ENCODE assay signal across 22 cellular contexts in the genomic region with DNA sequence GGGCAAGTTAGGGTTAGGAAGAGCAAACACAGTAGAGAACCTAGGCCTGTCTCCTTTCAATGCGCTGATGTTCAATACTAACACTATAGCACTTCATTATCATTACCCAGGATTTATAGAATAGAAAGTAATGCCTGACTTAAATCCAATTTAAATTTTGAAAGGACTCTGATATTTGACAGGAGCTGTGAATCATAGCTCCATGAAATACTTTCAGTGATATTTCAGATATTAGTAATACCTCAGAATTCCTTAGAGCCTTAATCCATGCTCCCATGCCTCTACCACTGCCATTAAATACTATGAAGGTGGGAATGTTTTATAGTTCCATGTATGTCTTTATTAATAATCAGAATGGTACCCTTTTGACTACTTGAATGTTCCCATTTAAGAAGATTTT.
DNase-seq lines count a peak whose midpoint lies in the region; ATAC-seq and TF ChIP-seq lines count a peak whose summit lies in the region.
"Had no signal": no experiment of that assay in that cellular context is flagged by ENCODE, and none has a peak within 500 bp of the region (broad histone marks: within the 10 kb centered on the region; RNA-seq: fewer than 3 reads in every experiment).

No MANE protein-coding gene starts in this region.

- CTCF ChIA-PET in PC-9 (lab: Charles Lee), result no interaction called here

- BruUV-seq in PC-9 (replicated peaks; lab: Mats Ljungman, UMichigan), result no TSS peak

- H3K27me3 ChIP-seq in RWPE2 (ENCODE audit: insufficient read depth, poor library complexity, severe bottlenecking) (no peaks in the 10 kb centered on the region), PC-9 (ENCODE audit: insufficient read depth, low read depth) (no peaks in the 10 kb centered on the region)
- H3K27me3 ChIP-seq: SJSA1 had no signal

- H3K27ac Mint-ChIP-seq in glutamatergic neuron (ENCODE audit: unreplicated experiment), result no peak overlapping the region
- H3K27ac Mint-ChIP-seq: CD4-positive, alpha-beta T cell had no signal

- H3K27me3 Mint-ChIP-seq in glutamatergic neuron (ENCODE audit: unreplicated experiment), result no peaks in the 10 kb centered on the region
- H3K27me3 Mint-ChIP-seq: CD4-positive, alpha-beta T cell had no signal

- peaks cover 12% of the 10 kb centered on the region for H3K4me1 ChIP-seq in RWPE2 (ENCODE audit: insufficient read depth, poor library complexity, severe bottlenecking)
- no peaks in the 10 kb centered on the region for H3K4me1 ChIP-seq in PC-9 (replicated peaks; ENCODE audit: insufficient read depth)

- DNase-seq in HCEC 1CT, result peak; percentile 43
- no peak for DNase-seq in RWPE2 (ENCODE audit: low spot score)
- peak; percentile 15 for DNase-seq in fibroblast of the aortic adventitia (ENCODE audit: low read depth)
- no peak for DNase-seq in glutamatergic neuron
- DNase-seq in PC-9, result no peak
- no peak for DNase-seq in GF-D8 (lab: John Stamatoyannopoulos, UW)
- DNase-seq in SK-N-DZ (ENCODE audit: low spot score), result no peak
- DNase-seq: Caco-2; CD4-positive, alpha-beta T cell; DMS 273 treated with DMSO at 0.1 percent for 48 hours; DMS79 treated with DMSO at 0.1 percent for 48 hours; KBM-7; NCI-H1092 treated with DMSO at 0.1 percent for 48 hours; NCI-H1436 treated with DMSO at 0.1 percent for 48 hours; NCI-H1930; NCI-H2227 treated with DMSO at 0.1 percent for 48 hours; NCI-H524; NCI-H82; SW 1271 had no signal

- H4K20me1 ChIP-seq in PC-9 (ENCODE audit: insufficient read depth), result no peaks in the 10 kb centered on the region

- intact Hi-C loops in PC-9 (cut with micrococcal nuclease; ENCODE audit: unreplicated experiment), result no loop called here

- peak; percentile 40; the same call in 2 of the 3 replicates for ATAC-seq in RWPE2 (ENCODE audit: low read depth)
- ATAC-seq: HepG2, Right ventricle myocardium inferior had no signal

- no peaks in the 10 kb centered on the region for H3F3A ChIP-seq in PC-9 (ENCODE audit: insufficient read depth, low read depth)

- POLR2A ChIA-PET in PC-9 (lab: Charles Lee; ENCODE audit: unreplicated experiment), result no interaction called here

- no peak overlapping the region for H3K4me2 ChIP-seq in PC-9

- H3K4me1 Mint-ChIP-seq in glutamatergic neuron (ENCODE audit: low read depth, unreplicated experiment), result peaks cover 16% of the 10 kb centered on the region

- no peak overlapping the region for H3K4me3 Mint-ChIP-seq in glutamatergic neuron (ENCODE audit: unreplicated experiment)
- H3K4me3 Mint-ChIP-seq: CD4-positive, alpha-beta T cell had no signal

- no peaks in the 10 kb centered on the region for H3K36me3 Mint-ChIP-seq in glutamatergic neuron (ENCODE audit: unreplicated experiment)

- H3K36me3 ChIP-seq in RWPE2 (ENCODE audit: low read depth) (no peaks in the 10 kb centered on the region), PC-9 (ENCODE audit: low read depth) (no peaks in the 10 kb centered on the region)
- H3K36me3 ChIP-seq: SJSA1 had no signal

- TF ChIP-seq CTCF in RWPE2 (IDR thresholded peaks at IDR 0.05; ENCODE audit: poor library complexity, severe bottlenecking), result no peak
- no peak for TF ChIP-seq CTCF in fibroblast of the aortic adventitia (IDR thresholded peaks at IDR 0.05; ENCODE audit: insufficient read depth, low read length)
- TF ChIP-seq CTCF in glutamatergic neuron (IDR thresholded peaks at IDR 0.05; ENCODE audit: partially characterized antibody, unreplicated experiment), result no peak
- no peak for TF ChIP-seq CTCF in PC-9 (conservative IDR thresholded peaks at IDR 0.05)

- no peak overlapping the region for H3K27ac ChIP-seq in RWPE2 (ENCODE audit: poor library complexity, severe bottlenecking)
- H3K27ac ChIP-seq in PC-9, result no peak overlapping the region

- H3K9me2 ChIP-seq in PC-9 (ENCODE audit: insufficient read depth), result no peaks in the 10 kb centered on the region

- no peaks in the 10 kb centered on the region for H3K79me2 ChIP-seq in PC-9 (ENCODE audit: low read depth)

- no peak overlapping the region for H3K4me3 ChIP-seq in RWPE2 (ENCODE audit: severe bottlenecking)
- no peak overlapping the region for H3K4me3 ChIP-seq in fibroblast of the aortic adventitia (ENCODE audit: low read depth, low read length)
- no peak overlapping the region for H3K4me3 ChIP-seq in PC-9
- H3K4me3 ChIP-seq: SJSA1 had no signal

- no peaks in the 10 kb centered on the region for H3K9me3 Mint-ChIP-seq in glutamatergic neuron (ENCODE audit: unreplicated experiment)
- H3K9me3 Mint-ChIP-seq: CD4-positive, alpha-beta T cell had no signal

- H3K9me3 ChIP-seq in RWPE2 (ENCODE audit: severe bottlenecking), result no peaks in the 10 kb centered on the region
- no peaks in the 10 kb centered on the region for H3K9me3 ChIP-seq in PC-9 (ENCODE audit: insufficient read depth, low read depth)
- H3K9me3 ChIP-seq: Caco-2, SJSA1 had no signal

- no peak overlapping the region for H2AFZ ChIP-seq in PC-9

Comparison
In these comparisons a context has a peak if more than half of its experiments do, and no peak if none do; other contexts are left out.
1. DNase-seq: peak in HCEC 1CT (single experiment) and fibroblast of the aortic adventitia (single experiment); none in RWPE2 (single experiment), glutamatergic neuron (single experiment), PC-9 (0 of 2), GF-D8 (single experiment) and SK-N-DZ (single experiment).